Comparison of ENCODE assay signal across 8 cellular contexts in genomic region chr10:124719213-124719851, GRCh38. TPM values are rescaled to one million over a fixed set of nuclear protein-coding genes. Genes with fewer than 3 reads are reported as not detected.
DNase-seq lines count a peak whose midpoint lies in the region; ATAC-seq and TF ChIP-seq lines count a peak whose summit lies in the region.

No MANE protein-coding gene starts in this region.

- ATAC-seq in HG02763 (IDR thresholded peaks at IDR 0.05; ENCODE audit: unreplicated experiment), result peak; percentile 38

- H3K4me3 Mint-ChIP-seq in activated T-helper 2 cell treated with anti-CD3 and anti-CD28 coated beads, Interferon-gamma antibody, Interleukin-2, Interleukin-4, amounts not matched to agents 10 μg/mL and 5 μg/mL and 100 μg/mL, durations not matched to agents 14 hours and 24 hours and 36 hours (ENCODE audit: low read depth), result peak overlapping the region; percentile 47

- H3K9me3 Mint-ChIP-seq in activated T-helper 2 cell treated with anti-CD3 and anti-CD28 coated beads, Interferon-gamma antibody, Interleukin-2, Interleukin-4, amounts not matched to agents 10 μg/mL and 5 μg/mL and 100 μg/mL, durations not matched to agents 14 hours and 24 hours and 36 hours, result no peaks in the 10 kb centered on the region

- H3K36me3 Mint-ChIP-seq in activated T-helper 2 cell treated with anti-CD3 and anti-CD28 coated beads, Interferon-gamma antibody, Interleukin-2, Interleukin-4, amounts not matched to agents 10 μg/mL and 5 μg/mL and 100 μg/mL, durations not matched to agents 14 hours and 24 hours and 36 hours (ENCODE audit: low read depth), result peaks cover 38% of the 10 kb centered on the region

- peaks cover 76% of the 10 kb centered on the region for H3K4me1 Mint-ChIP-seq in activated T-helper 2 cell treated with anti-CD3 and anti-CD28 coated beads, Interferon-gamma antibody, Interleukin-2, Interleukin-4, amounts not matched to agents 10 μg/mL and 5 μg/mL and 100 μg/mL, durations not matched to agents 14 hours and 24 hours and 36 hours (ENCODE audit: low read depth)

- peaks cover 2% of the 10 kb centered on the region for H3K27me3 Mint-ChIP-seq in activated T-helper 2 cell treated with anti-CD3 and anti-CD28 coated beads, Interferon-gamma antibody, Interleukin-2, Interleukin-4, amounts not matched to agents 10 μg/mL and 5 μg/mL and 100 μg/mL, durations not matched to agents 14 hours and 24 hours and 36 hours (ENCODE audit: low read depth)

- intact Hi-C loops in activated T-helper 2 cell treated with anti-CD3 and anti-CD28 coated beads, Interferon-gamma antibody, Interleukin-2, Interleukin-4, amounts not matched to agents 10 μg/mL and 5 μg/mL and 100 μg/mL, durations not matched to agents 14 hours and 24 hours and 36 hours (cut with micrococcal nuclease), result loop anchor here (1.0 to 10.0 kb wide), 2 partner anchors 71 to 345 kb away; no protein-coding TSS in a partner anchor

- TF ChIP-seq CTCF in fibroblast of villous mesenchyme (IDR thresholded peaks at IDR 0.05; ENCODE audit: insufficient read depth, low read depth, low read length), result peak; percentile 48

- H3K4me3 ChIP-seq in fibroblast of villous mesenchyme (ENCODE audit: low read depth, low read length), result no peak overlapping the region

- peak; percentile 28 for DNase-seq in NK-92 treated with Interleukin-12 subunit alpha and Interleukin-12 subunit beta, amount 100 ng/mL, for 24 hours (lab: John Stamatoyannopoulos, UW)
- DNase-seq in NK-92 (lab: John Stamatoyannopoulos, UW; ENCODE audit: unreplicated experiment) (no peak), NOMO-1 (lab: John Stamatoyannopoulos, UW; ENCODE audit: unreplicated experiment in 2 of 2) (peak; percentile 67 to 78), fibroblast of villous mesenchyme (ENCODE audit: low read depth) (peak; percentile 57), pons (ENCODE audit: low spot score) (peak; percentile 98), 8988T (no peak)
- DNase-seq in activated T-helper 2 cell treated with anti-CD3 and anti-CD28 coated beads, Interferon-gamma antibody, Interleukin-2, Interleukin-4, amounts not matched to agents 10 μg/mL and 5 μg/mL and 100 μg/mL, durations not matched to agents 14 hours and 24 hours and 36 hours (ENCODE audit: low spot score), result peak; percentile 47

- H3K27ac Mint-ChIP-seq in activated T-helper 2 cell treated with anti-CD3 and anti-CD28 coated beads, Interferon-gamma antibody, Interleukin-2, Interleukin-4, amounts not matched to agents 10 μg/mL and 5 μg/mL and 100 μg/mL, durations not matched to agents 14 hours and 24 hours and 36 hours, result peak overlapping the region; percentile 58

RNA-seq across cellular contexts. Expression of gene FAM53B, which starts 24.8 kb away (rescaled TPM):
- 18.1 and 19.3 TPM in 2 replicates for total RNA-seq in activated T-helper 2 cell treated with anti-CD3 and anti-CD28 coated beads, Interferon-gamma antibody, Interleukin-2, Interleukin-4, amounts not matched to agents 10 μg/mL and 5 μg/mL and 100 μg/mL, durations not matched to agents 14 hours and 24 hours and 36 hours
- total RNA-seq in fibroblast of villous mesenchyme, result 13.4 and 13.9 TPM in 2 replicates

Comparison
In these comparisons a context has a peak if more than half of its experiments do, and no peak if none do; other contexts are left out.
1. DNase-seq: peak in NK-92 treated with Interleukin-12 subunit alpha and Interleukin-12 subunit beta, amount 100 ng/mL, for 24 hours (single experiment), NOMO-1 (2 of 2), activated T-helper 2 cell treated with anti-CD3 and anti-CD28 coated beads, Interferon-gamma antibody, Interleukin-2, Interleukin-4, amounts not matched to agents 10 μg/mL and 5 μg/mL and 100 μg/mL, durations not matched to agents 14 hours and 24 hours and 36 hours (single experiment), fibroblast of villous mesenchyme (single experiment) and pons (single experiment); none in NK-92 (single experiment) and 8988T (single experiment).